ENCODE assay signal across 18 cellular contexts in the genomic region with DNA sequence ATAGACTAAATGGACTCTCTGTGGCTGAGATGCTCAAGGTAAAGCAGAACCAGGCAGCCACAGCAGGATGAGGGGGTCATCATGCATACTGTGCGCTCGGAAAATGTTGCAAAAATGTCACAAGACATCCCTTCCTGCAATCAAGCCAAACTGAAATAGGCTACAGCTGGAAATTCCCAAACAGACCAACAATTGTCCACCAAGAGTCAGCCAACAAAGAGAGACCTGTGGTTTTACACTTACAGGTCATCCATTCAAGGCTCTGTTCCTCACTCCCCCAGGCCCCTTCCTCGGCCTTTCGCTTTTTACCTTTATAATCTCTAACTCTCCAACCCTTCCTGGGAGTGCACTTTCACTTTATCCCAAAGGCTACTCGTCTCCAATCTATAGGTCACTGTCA.
DNase-seq lines count a peak whose midpoint lies in the region; TF ChIP-seq lines count a peak whose summit lies in the region.
"Had no signal": no experiment of that assay in that cellular context is flagged by ENCODE, and none has a peak within 500 bp of the region (broad histone marks: within the 10 kb centered on the region; RNA-seq: fewer than 3 reads in every experiment).

No MANE protein-coding gene starts in this region.

- H3K9me3 Mint-ChIP-seq in nephron progenitor cell (no peaks in the 10 kb centered on the region), osteocyte (ENCODE audit: unreplicated experiment) (no peaks in the 10 kb centered on the region)

- H3K27ac Mint-ChIP-seq in nephron progenitor cell (peak overlapping the region; percentile 13), osteocyte (ENCODE audit: unreplicated experiment) (no peak overlapping the region)
- H3K27ac Mint-ChIP-seq: B cell; CD4-positive, CD25-positive, alpha-beta regulatory T cell; CD8-positive, alpha-beta T cell had no signal

- no peak overlapping the region for H3K4me3 Mint-ChIP-seq in nephron progenitor cell
- H3K4me3 Mint-ChIP-seq in osteocyte (ENCODE audit: unreplicated experiment), result no peak overlapping the region
- H3K4me3 Mint-ChIP-seq: B cell; CD4-positive, CD25-positive, alpha-beta regulatory T cell; CD8-positive, alpha-beta T cell had no signal

- DNase-seq in COLO829 (ENCODE audit: low spot score), result peak; percentile 55
- DNase-seq in GM12865 (ENCODE audit: low read depth), result peak; percentile 2
- DNase-seq in SK-MEL-5 (ENCODE audit: low read depth, low spot score), result peak; percentile 95
- no peak for DNase-seq in nephron progenitor cell
- no peak for DNase-seq in NCI-H1048 (lab: John Stamatoyannopoulos, UW)
- DNase-seq in osteocyte (ENCODE audit: extremely low spot score, unreplicated experiment), result no peak
- no peak for DNase-seq in activated CD4-positive, CD25-positive, alpha-beta regulatory T cell (lab: John Stamatoyannopoulos, UW)
- DNase-seq: CD4-positive, CD25-positive, alpha-beta regulatory T cell; CD8-positive, alpha-beta T cell; DMS 273 treated with DMSO at 0.1 percent for 48 hours; DMS79; EL; GF-D8; GM23248; H7; HCEC 1CT had no signal

- in situ Hi-C loops in SK-MEL-5 (cut with HindIII; ENCODE audit: low pct_unique_long_range_greater_than_20kb, low sequenced_read_pairs), result no loop called here

- H3K4me1 Mint-ChIP-seq in nephron progenitor cell, result peaks cover 19% of the 10 kb centered on the region
- H3K4me1 Mint-ChIP-seq in osteocyte (ENCODE audit: unreplicated experiment), result no peaks in the 10 kb centered on the region
- H3K4me1 Mint-ChIP-seq: B cell; CD4-positive, CD25-positive, alpha-beta regulatory T cell had no signal

- H3K4me3 ChIP-seq in GM12865 (ENCODE audit: low read depth, low read length), result no peak overlapping the region
- H3K4me3 ChIP-seq: BLaER1, GM23248 had no signal

- H3K27me3 Mint-ChIP-seq in nephron progenitor cell (ENCODE audit: low read depth, poor library complexity) (no peaks in the 10 kb centered on the region), osteocyte (ENCODE audit: unreplicated experiment) (no peaks in the 10 kb centered on the region)
- H3K27me3 Mint-ChIP-seq: B cell; CD4-positive, CD25-positive, alpha-beta regulatory T cell had no signal

- TF ChIP-seq CTCF in GM12865 (IDR thresholded peaks at IDR 0.05; ENCODE audit: insufficient read depth, low read depth, low read length, missing control alignments) (no peak), nephron progenitor cell (IDR thresholded peaks at IDR 0.05) (no peak), osteocyte (IDR thresholded peaks at IDR 0.05) (no peak)

- H3K36me3 Mint-ChIP-seq in nephron progenitor cell (ENCODE audit: low read depth) (no peaks in the 10 kb centered on the region), osteocyte (ENCODE audit: unreplicated experiment) (no peaks in the 10 kb centered on the region)
- H3K36me3 Mint-ChIP-seq: CD4-positive, CD25-positive, alpha-beta regulatory T cell; CD8-positive, alpha-beta T cell had no signal

Comparison
In these comparisons a context has a peak if more than half of its experiments do, and no peak if none do; other contexts are left out.
1. DNase-seq: peak in COLO829 (single experiment), GM12865 (single experiment) and SK-MEL-5 (single experiment); none in nephron progenitor cell (single experiment), NCI-H1048 (single experiment), osteocyte (single experiment) and activated CD4-positive, CD25-positive, alpha-beta regulatory T cell (0 of 4).